In the genomic region with DNA sequence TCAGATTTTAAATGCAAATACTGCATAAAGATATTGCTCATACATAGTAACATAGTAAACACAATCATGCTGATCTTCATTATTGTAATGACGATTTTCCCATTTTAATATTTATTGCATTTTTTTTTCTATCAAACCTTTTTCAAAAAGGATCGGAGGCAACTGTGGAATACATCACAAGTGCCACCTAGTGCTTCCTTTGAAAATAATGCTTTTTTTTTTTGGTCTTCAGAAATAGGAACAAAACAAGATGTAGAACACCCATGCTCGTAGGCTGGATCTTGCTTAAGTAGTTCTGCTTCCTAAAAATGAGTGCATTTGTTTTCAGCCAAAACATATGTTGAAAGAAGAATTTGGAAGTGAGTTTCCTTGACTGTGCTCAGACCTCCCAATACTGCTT, we compare ENCODE assay signal across 2 cellular contexts.
TF ChIP-seq lines count a peak whose summit lies in the region.

No MANE protein-coding gene starts in this region.

TF ChIP-seq in GM23338, 12 proteins besides CTCF, POLR2A, EP300 and RAD21 (continued from another document):
- TF ChIP-seq, protein P1, sequence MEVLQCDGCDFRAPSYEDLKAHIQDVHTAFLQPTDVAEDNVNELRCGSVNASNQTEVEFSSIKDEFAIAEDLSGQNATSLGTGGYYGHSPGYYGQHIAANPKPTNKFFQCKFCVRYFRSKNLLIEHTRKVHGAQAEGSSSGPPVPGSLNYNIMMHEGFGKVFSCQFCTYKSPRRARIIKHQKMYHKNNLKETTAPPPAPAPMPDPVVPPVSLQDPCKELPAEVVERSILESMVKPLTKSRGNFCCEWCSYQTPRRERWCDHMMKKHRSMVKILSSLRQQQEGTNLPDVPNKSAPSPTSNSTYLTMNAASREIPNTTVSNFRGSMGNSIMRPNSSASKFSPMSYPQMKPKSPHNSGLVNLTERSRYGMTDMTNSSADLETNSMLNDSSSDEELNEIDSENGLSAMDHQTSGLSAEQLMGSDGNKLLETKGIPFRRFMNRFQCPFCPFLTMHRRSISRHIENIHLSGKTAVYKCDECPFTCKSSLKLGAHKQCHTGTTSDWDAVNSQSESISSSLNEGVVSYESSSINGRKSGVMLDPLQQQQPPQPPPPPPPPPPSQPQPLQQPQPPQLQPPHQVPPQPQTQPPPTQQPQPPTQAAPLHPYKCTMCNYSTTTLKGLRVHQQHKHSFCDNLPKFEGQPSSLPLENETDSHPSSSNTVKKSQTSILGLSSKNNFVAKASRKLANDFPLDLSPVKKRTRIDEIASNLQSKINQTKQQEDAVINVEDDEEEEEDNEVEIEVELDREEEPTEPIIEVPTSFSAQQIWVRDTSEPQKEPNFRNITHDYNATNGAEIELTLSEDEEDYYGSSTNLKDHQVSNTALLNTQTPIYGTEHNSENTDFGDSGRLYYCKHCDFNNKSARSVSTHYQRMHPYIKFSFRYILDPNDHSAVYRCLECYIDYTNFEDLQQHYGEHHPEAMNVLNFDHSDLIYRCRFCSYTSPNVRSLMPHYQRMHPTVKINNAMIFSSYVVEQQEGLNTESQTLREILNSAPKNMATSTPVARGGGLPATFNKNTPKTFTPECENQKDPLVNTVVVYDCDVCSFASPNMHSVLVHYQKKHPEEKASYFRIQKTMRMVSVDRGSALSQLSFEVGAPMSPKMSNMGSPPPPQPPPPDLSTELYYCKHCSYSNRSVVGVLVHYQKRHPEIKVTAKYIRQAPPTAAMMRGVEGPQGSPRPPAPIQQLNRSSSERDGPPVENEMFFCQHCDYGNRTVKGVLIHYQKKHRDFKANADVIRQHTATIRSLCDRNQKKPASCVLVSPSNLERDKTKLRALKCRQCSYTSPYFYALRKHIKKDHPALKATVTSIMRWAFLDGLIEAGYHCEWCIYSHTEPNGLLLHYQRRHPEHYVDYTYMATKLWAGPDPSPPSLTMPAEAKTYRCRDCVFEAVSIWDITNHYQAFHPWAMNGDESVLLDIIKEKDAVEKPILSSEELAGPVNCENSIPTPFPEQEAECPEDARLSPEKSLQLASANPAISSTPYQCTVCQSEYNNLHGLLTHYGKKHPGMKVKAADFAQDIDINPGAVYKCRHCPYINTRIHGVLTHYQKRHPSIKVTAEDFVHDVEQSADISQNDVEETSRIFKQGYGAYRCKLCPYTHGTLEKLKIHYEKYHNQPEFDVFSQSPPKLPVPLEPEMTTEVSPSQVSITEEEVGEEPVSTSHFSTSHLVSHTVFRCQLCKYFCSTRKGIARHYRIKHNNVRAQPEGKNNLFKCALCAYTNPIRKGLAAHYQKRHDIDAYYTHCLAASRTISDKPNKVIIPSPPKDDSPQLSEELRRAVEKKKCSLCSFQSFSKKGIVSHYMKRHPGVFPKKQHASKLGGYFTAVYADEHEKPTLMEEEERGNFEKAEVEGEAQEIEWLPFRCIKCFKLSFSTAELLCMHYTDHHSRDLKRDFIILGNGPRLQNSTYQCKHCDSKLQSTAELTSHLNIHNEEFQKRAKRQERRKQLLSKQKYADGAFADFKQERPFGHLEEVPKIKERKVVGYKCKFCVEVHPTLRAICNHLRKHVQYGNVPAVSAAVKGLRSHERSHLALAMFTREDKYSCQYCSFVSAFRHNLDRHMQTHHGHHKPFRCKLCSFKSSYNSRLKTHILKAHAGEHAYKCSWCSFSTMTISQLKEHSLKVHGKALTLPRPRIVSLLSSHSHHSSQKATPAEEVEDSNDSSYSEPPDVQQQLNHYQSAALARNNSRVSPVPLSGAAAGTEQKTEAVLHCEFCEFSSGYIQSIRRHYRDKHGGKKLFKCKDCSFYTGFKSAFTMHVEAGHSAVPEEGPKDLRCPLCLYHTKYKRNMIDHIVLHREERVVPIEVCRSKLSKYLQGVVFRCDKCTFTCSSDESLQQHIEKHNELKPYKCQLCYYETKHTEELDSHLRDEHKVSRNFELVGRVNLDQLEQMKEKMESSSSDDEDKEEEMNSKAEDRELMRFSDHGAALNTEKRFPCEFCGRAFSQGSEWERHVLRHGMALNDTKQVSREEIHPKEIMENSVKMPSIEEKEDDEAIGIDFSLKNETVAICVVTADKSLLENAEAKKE (CRISPR knock-in tag; IDR thresholded peaks at IDR 0.05): no peak
- TF ChIP-seq NANOG (IDR thresholded peaks at IDR 0.05; ENCODE audit: borderline replicate concordance) (no peak), EZH2phosphoT487 (IDR thresholded peaks at IDR 0.05; ENCODE audit: unreplicated experiment) (no peak), CREB1 (CRISPR knock-in tag; IDR thresholded peaks at IDR 0.05; ENCODE audit: low read depth) (no peak), JUNB (IDR thresholded peaks at IDR 0.05; ENCODE audit: unreplicated experiment) (no peak), STAT1 (IDR thresholded peaks at IDR 0.05; ENCODE audit: unreplicated experiment) (no peak), POLR2AphosphoS5 (IDR thresholded peaks at IDR 0.05; ENCODE audit: low read depth) (no peak), ZNF114 (CRISPR knock-in tag; IDR thresholded peaks at IDR 0.05) (no peak), ZNF331 (CRISPR knock-in tag; IDR thresholded peaks at IDR 0.05; ENCODE audit: low read depth) (no peak)
- TF ChIP-seq, protein P2, sequence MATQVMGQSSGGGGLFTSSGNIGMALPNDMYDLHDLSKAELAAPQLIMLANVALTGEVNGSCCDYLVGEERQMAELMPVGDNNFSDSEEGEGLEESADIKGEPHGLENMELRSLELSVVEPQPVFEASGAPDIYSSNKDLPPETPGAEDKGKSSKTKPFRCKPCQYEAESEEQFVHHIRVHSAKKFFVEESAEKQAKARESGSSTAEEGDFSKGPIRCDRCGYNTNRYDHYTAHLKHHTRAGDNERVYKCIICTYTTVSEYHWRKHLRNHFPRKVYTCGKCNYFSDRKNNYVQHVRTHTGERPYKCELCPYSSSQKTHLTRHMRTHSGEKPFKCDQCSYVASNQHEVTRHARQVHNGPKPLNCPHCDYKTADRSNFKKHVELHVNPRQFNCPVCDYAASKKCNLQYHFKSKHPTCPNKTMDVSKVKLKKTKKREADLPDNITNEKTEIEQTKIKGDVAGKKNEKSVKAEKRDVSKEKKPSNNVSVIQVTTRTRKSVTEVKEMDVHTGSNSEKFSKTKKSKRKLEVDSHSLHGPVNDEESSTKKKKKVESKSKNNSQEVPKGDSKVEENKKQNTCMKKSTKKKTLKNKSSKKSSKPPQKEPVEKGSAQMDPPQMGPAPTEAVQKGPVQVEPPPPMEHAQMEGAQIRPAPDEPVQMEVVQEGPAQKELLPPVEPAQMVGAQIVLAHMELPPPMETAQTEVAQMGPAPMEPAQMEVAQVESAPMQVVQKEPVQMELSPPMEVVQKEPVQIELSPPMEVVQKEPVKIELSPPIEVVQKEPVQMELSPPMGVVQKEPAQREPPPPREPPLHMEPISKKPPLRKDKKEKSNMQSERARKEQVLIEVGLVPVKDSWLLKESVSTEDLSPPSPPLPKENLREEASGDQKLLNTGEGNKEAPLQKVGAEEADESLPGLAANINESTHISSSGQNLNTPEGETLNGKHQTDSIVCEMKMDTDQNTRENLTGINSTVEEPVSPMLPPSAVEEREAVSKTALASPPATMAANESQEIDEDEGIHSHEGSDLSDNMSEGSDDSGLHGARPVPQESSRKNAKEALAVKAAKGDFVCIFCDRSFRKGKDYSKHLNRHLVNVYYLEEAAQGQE (IDR thresholded peaks at IDR 0.05; ENCODE audit: unreplicated experiment): no peak

TF ChIP-seq in SK-N-SH treated with all-trans-retinoic acid at 6 μM for 48 hours, 23 proteins besides CTCF, POLR2A, EP300 and RAD21 (continued from another document):
- TF ChIP-seq POU6F1 (CRISPR knock-in tag; IDR thresholded peaks at IDR 0.05; ENCODE audit: borderline replicate concordance, low read depth): no peak
- no peak for TF ChIP-seq GLIS3 (CRISPR knock-in tag; IDR thresholded peaks at IDR 0.05)
- no peak for TF ChIP-seq BACH2 (CRISPR knock-in tag; IDR thresholded peaks at IDR 0.05; ENCODE audit: borderline replicate concordance)
- TF ChIP-seq ISL1 (CRISPR knock-in tag; IDR thresholded peaks at IDR 0.05): no peak
- TF ChIP-seq ZFP3 (CRISPR knock-in tag; IDR thresholded peaks at IDR 0.05): no peak
